In the genomic region with DNA sequence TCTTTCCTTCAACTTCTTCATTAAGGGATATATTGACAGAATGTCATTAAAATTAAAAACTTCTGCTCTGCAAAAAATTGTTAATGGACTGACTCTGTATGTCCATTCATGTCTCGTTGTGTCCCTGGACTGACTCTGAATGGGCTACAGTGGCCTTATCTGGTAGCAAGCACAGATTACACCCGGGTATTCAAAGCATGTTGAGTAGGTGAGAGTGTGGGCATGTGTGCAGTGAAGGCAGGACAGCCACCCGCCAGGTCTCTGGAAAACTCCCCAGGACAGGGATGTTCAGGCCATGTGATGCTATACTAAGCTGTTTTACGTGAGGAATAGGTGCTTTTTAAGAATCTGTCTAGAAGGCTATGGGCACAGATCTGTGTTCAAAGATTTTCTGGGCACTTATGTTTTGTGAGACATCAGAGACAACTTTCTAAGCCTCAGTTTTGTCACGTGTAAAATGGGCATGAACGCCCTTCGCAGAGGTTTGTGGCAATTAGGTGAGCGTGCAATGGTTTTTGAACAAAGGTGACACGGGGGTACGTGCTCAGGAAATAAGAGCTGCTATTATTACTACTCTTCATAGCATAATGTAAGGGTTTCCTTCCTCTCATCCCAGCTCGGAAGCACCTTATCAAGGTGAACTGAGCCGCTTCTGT, we compare ENCODE assay signal across 12 cellular contexts. TPM values are rescaled to one million over a fixed set of nuclear protein-coding genes. Genes with fewer than 3 reads are reported as not detected.
DNase-seq lines count a peak whose midpoint lies in the region; ATAC-seq and TF ChIP-seq lines count a peak whose summit lies in the region.
"Not testable (repeated sequence)": the region's sequence is repeated elsewhere in the genome, so short reads cannot be mapped to it uniquely, and the experiment has no call there.
"Had no signal": no experiment of that assay in that cellular context is flagged by ENCODE, and none has a peak within 500 bp of the region (broad histone marks: within the 10 kb centered on the region; RNA-seq: fewer than 3 reads in every experiment).

No MANE protein-coding gene starts in this region.

- CTCF ChIA-PET in CD8-positive, alpha-beta memory T cell (lab: Charles Lee); activated CD4-positive, alpha-beta memory T cell treated with anti-CD3 and anti-CD28 coated beads for 36 hours (lab: Charles Lee): not testable (repeated sequence)

- not testable (repeated sequence) for H3K36me3 ChIP-seq in CD8-positive, alpha-beta memory T cell (ENCODE audit: insufficient read depth, low read length); Loucy (ENCODE audit: insufficient read depth, low read length)

- not testable (repeated sequence) for H4K20me1 ChIP-seq in Loucy (ENCODE audit: insufficient read depth, low read length, poor library complexity, severe bottlenecking)

- peaks cover 14% of the 10 kb centered on the region in 2 donors for H3K27me3 Mint-ChIP-seq in CD8-positive, alpha-beta memory T cell
- not testable (repeated sequence) for H3K27me3 Mint-ChIP-seq in activated CD4-positive, alpha-beta memory T cell treated with anti-CD3 and anti-CD28 coated beads for 36 hours
- peaks cover 14% of the 10 kb centered on the region for H3K27me3 Mint-ChIP-seq in activated naive CD8-positive, alpha-beta T cell treated with anti-CD3 and anti-CD28 coated beads for 36 hours
- peaks cover 11 to 48% (median 27%) of the 10 kb centered on the region in 3 donors for H3K27me3 Mint-ChIP-seq in naive B cell

- peak overlapping the region; percentile 12 for H3K4me2 ChIP-seq in Loucy (ENCODE audit: low read depth, low read length, poor library complexity, severe bottlenecking)

- peaks cover 12% of the 10 kb centered on the region for H3K4me1 ChIP-seq in CD8-positive, alpha-beta memory T cell (ENCODE audit: insufficient read depth, low read length)
- not testable (repeated sequence) for H3K4me1 ChIP-seq in Loucy (ENCODE audit: insufficient read depth, low read length, poor library complexity, severe bottlenecking)

- not testable (repeated sequence) for TF ChIP-seq CTCF in Loucy (conservative IDR thresholded peaks at IDR 0.05; ENCODE audit: low read length)

- not testable (repeated sequence) for H3F3A ChIP-seq in Loucy (ENCODE audit: low read depth)

- not testable (repeated sequence) for H3K36me3 Mint-ChIP-seq in CD8-positive, alpha-beta memory T cell; activated CD4-positive, alpha-beta memory T cell treated with anti-CD3 and anti-CD28 coated beads for 36 hours; activated naive CD8-positive, alpha-beta T cell treated with anti-CD3 and anti-CD28 coated beads for 36 hours; stimulated activated effector memory CD8-positive, alpha-beta T cell treated with anti-CD3 and anti-CD28 coated beads, Interleukin-12 subunit alpha, Interleukin-12 subunit beta, amount 100 ng/mL, for 72 hours
- peaks cover 0 to 10% of the 10 kb centered on the region in 2 donors for H3K36me3 Mint-ChIP-seq in naive B cell

- not testable (repeated sequence) for H3K9ac ChIP-seq in Loucy (ENCODE audit: low read depth, low read length, poor library complexity, severe bottlenecking)

- ATAC-seq in Right ventricle myocardium inferior = peak; percentile 48
- ATAC-seq in naive B cell (ENCODE audit: low read depth in 2 of 2); stimulated activated effector memory CD8-positive, alpha-beta T cell treated with anti-CD3 and anti-CD28 coated beads, Interleukin-12 subunit alpha, Interleukin-12 subunit beta, amount 100 ng/mL, for 72 hours: not testable (repeated sequence)

- peak overlapping the region; percentile 53 to 96 (median 93) for H3K27ac Mint-ChIP-seq in CD8-positive, alpha-beta memory T cell
- not testable (repeated sequence) for H3K27ac Mint-ChIP-seq in activated CD4-positive, alpha-beta memory T cell treated with anti-CD3 and anti-CD28 coated beads for 36 hours
- peak overlapping the region; percentile 12 for H3K27ac Mint-ChIP-seq in activated naive CD8-positive, alpha-beta T cell treated with anti-CD3 and anti-CD28 coated beads for 36 hours
- H3K27ac Mint-ChIP-seq in naive B cell = peak overlapping the region in 4 of 6 donors; percentile 75 to 94 (median 89)
- H3K27ac Mint-ChIP-seq in stimulated activated effector memory CD8-positive, alpha-beta T cell treated with anti-CD3 and anti-CD28 coated beads, Interleukin-12 subunit alpha, Interleukin-12 subunit beta, amount 100 ng/mL, for 72 hours = peak overlapping the region; percentile 94

- not testable (repeated sequence) for H3K27me3 ChIP-seq in CD8-positive, alpha-beta memory T cell (ENCODE audit: insufficient read depth, low read length, poor library complexity, severe bottlenecking); Loucy (ENCODE audit: insufficient read depth, low read length, poor library complexity, severe bottlenecking)

- DNase-seq in CD8-positive, alpha-beta memory T cell = peak in 1 of 5 donors; percentile 17
- not testable (repeated sequence) for DNase-seq in activated CD4-positive, alpha-beta memory T cell treated with anti-CD3 and anti-CD28 coated beads for 36 hours; activated naive CD8-positive, alpha-beta T cell treated with anti-CD3 and anti-CD28 coated beads for 36 hours; Right ventricle myocardium inferior (ENCODE audit: missing footprints); naive B cell; stimulated activated effector memory CD8-positive, alpha-beta T cell treated with anti-CD3 and anti-CD28 coated beads, Interleukin-12 subunit alpha, Interleukin-12 subunit beta, amount 100 ng/mL, for 72 hours (ENCODE audit: low spot score in 2 of 2)

- H3K79me2 ChIP-seq in Loucy (ENCODE audit: insufficient read depth, low read length) = not testable (repeated sequence)

- not testable (repeated sequence) for H2AFZ ChIP-seq in Loucy (ENCODE audit: low read length)

- peak overlapping the region; percentile 31 to 89 (median 71) for H3K4me3 Mint-ChIP-seq in CD8-positive, alpha-beta memory T cell
- peak overlapping the region; percentile 52 for H3K4me3 Mint-ChIP-seq in activated CD4-positive, alpha-beta memory T cell treated with anti-CD3 and anti-CD28 coated beads for 36 hours
- H3K4me3 Mint-ChIP-seq in activated naive CD8-positive, alpha-beta T cell treated with anti-CD3 and anti-CD28 coated beads for 36 hours = peak overlapping the region; percentile 46
- peak overlapping the region; percentile 62 to 89 (median 85) for H3K4me3 Mint-ChIP-seq in naive B cell
- H3K4me3 Mint-ChIP-seq in stimulated activated effector memory CD8-positive, alpha-beta T cell treated with anti-CD3 and anti-CD28 coated beads, Interleukin-12 subunit alpha, Interleukin-12 subunit beta, amount 100 ng/mL, for 72 hours = peak overlapping the region; percentile 64

- not testable (repeated sequence) for H3K9me3 Mint-ChIP-seq in CD8-positive, alpha-beta memory T cell; activated CD4-positive, alpha-beta memory T cell treated with anti-CD3 and anti-CD28 coated beads for 36 hours; activated naive CD8-positive, alpha-beta T cell treated with anti-CD3 and anti-CD28 coated beads for 36 hours; naive B cell; stimulated activated effector memory CD8-positive, alpha-beta T cell treated with anti-CD3 and anti-CD28 coated beads, Interleukin-12 subunit alpha, Interleukin-12 subunit beta, amount 100 ng/mL, for 72 hours

- H3K27ac ChIP-seq in CD8-positive, alpha-beta memory T cell (ENCODE audit: low read depth, low read length) = peak overlapping the region; percentile 24

- not testable (repeated sequence) for H3K9me2 ChIP-seq in Loucy (replicated peaks; ENCODE audit: low read depth, low read length)

- not testable (repeated sequence) for H3K9me3 ChIP-seq in CD8-positive, alpha-beta memory T cell (ENCODE audit: low read length); Loucy (ENCODE audit: insufficient read depth, low read depth, low read length)

- H3K4me1 Mint-ChIP-seq in CD8-positive, alpha-beta memory T cell = peaks cover 18 to 26% (median 25%) of the 10 kb centered on the region in 3 donors
- H3K4me1 Mint-ChIP-seq in activated CD4-positive, alpha-beta memory T cell treated with anti-CD3 and anti-CD28 coated beads for 36 hours (ENCODE audit: low read depth) = peaks cover 20% of the 10 kb centered on the region
- peaks cover 15% of the 10 kb centered on the region for H3K4me1 Mint-ChIP-seq in activated naive CD8-positive, alpha-beta T cell treated with anti-CD3 and anti-CD28 coated beads for 36 hours
- peaks cover 6 to 20% (median 18%) of the 10 kb centered on the region in 3 donors for H3K4me1 Mint-ChIP-seq in naive B cell
- peaks cover 37% of the 10 kb centered on the region for H3K4me1 Mint-ChIP-seq in stimulated activated effector memory CD8-positive, alpha-beta T cell treated with anti-CD3 and anti-CD28 coated beads, Interleukin-12 subunit alpha, Interleukin-12 subunit beta, amount 100 ng/mL, for 72 hours

- peak overlapping the region; percentile 27 for H3K4me3 ChIP-seq in CD8-positive, alpha-beta memory T cell (ENCODE audit: low read length)
- not testable (repeated sequence) for H3K4me3 ChIP-seq in Loucy (ENCODE audit: low read length, poor library complexity, severe bottlenecking)

- intact Hi-C loops in activated CD4-positive, alpha-beta memory T cell treated with anti-CD3 and anti-CD28 coated beads for 36 hours (cut with micrococcal nuclease); Right ventricle myocardium inferior (cut with DNase I): not testable (repeated sequence)

- POLR2A ChIA-PET in CD8-positive, alpha-beta memory T cell (lab: Charles Lee); activated CD4-positive, alpha-beta memory T cell treated with anti-CD3 and anti-CD28 coated beads for 36 hours (lab: Charles Lee): not testable (repeated sequence)

RNA-seq across cellular contexts. Expression of a gene that starts 7.1 kb away (rescaled TPM):
- not detected for total RNA-seq in CD8-positive, alpha-beta memory T cell
- polyA plus RNA-seq in CD8-positive, alpha-beta memory T cell = not detected
- total RNA-seq in activated CD4-positive, alpha-beta memory T cell treated with anti-CD3 and anti-CD28 coated beads for 36 hours = not detected
- under 1 TPM in 1 of 2 experiments, not detected in 1; 0.27 TPM for total RNA-seq in activated naive CD8-positive, alpha-beta T cell treated with anti-CD3 and anti-CD28 coated beads for 36 hours
- total RNA-seq in Right ventricle myocardium inferior = not detected
- polyA plus RNA-seq in naive B cell (ENCODE audit: low read depth in 6 of 6) = not detected
- total RNA-seq: bronchial epithelial cell, fibroblast of lung, HepG2, M059J, skeletal muscle tissue had no signal
- polyA plus RNA-seq: fibroblast of lung, HepG2 had no signal

RNA-seq across cellular contexts. Expression of a gene that starts 38.9 kb away (rescaled TPM):
- not detected for total RNA-seq in CD8-positive, alpha-beta memory T cell
- not detected for polyA plus RNA-seq in CD8-positive, alpha-beta memory T cell
- not detected for total RNA-seq in activated CD4-positive, alpha-beta memory T cell treated with anti-CD3 and anti-CD28 coated beads for 36 hours
- total RNA-seq in activated naive CD8-positive, alpha-beta T cell treated with anti-CD3 and anti-CD28 coated beads for 36 hours = not detected
- not detected for total RNA-seq in Right ventricle myocardium inferior
- not detected for polyA plus RNA-seq in naive B cell (ENCODE audit: low read depth in 6 of 6)
- total RNA-seq: bronchial epithelial cell, fibroblast of lung, HepG2, M059J, skeletal muscle tissue had no signal
- polyA plus RNA-seq: fibroblast of lung, HepG2 had no signal

RNA-seq across cellular contexts. Expression of a gene that starts 44.1 kb away (rescaled TPM):
- total RNA-seq in CD8-positive, alpha-beta memory T cell = 100 to 1,000 TPM; 101 to 103 TPM
- polyA plus RNA-seq in CD8-positive, alpha-beta memory T cell = 174 TPM
- total RNA-seq in activated CD4-positive, alpha-beta memory T cell treated with anti-CD3 and anti-CD28 coated beads for 36 hours = 10 to 100 TPM; 89.1 to 90.3 TPM
- total RNA-seq in activated naive CD8-positive, alpha-beta T cell treated with anti-CD3 and anti-CD28 coated beads for 36 hours = 100 to 1,000 TPM in 1 of 2 experiments, 10 to 100 TPM in 1; 97.2 to 100 TPM
- total RNA-seq in Right ventricle myocardium inferior = 68.0 TPM
- 100 to 1,000 TPM in 4 of 6 donors, 10 to 100 TPM in 2; 66.8 to 184 (median 124) TPM for polyA plus RNA-seq in naive B cell (ENCODE audit: low read depth in 6 of 6)
